In genomic region chr9:77810637-77811119, GRCh38 we compare ENCODE assay signal across 27 cellular contexts.
"Had no signal": no experiment of that assay in that cellular context is flagged by ENCODE, and none has a peak within 500 bp of the region (broad histone marks: within the 10 kb centered on the region; RNA-seq: fewer than 3 reads in every experiment).

No MANE protein-coding gene starts in this region.

- H3K36me3 ChIP-seq: adrenal gland, breast epithelium had no signal

- H3K36me3 Mint-ChIP-seq: WTC11 had no signal

- ATAC-seq: activated CD8-positive, alpha-beta T cell treated with anti-CD3 and anti-CD28 coated beads, Interleukin-2, amount 10 ng/mL, durations not matched to agents 7 days and 5 days; Panc1; Right ventricle myocardium inferior; WTC11 had no signal

- H3K27ac Mint-ChIP-seq: activated CD8-positive, alpha-beta T cell treated with anti-CD3 and anti-CD28 coated beads, Interleukin-2, amount 10 ng/mL, durations not matched to agents 7 days and 5 days; activated naive CD8-positive, alpha-beta T cell treated with anti-CD3 and anti-CD28 coated beads, Interleukin-2, amount 10 ng/mL, durations not matched to agents 7 days and 5 days; T-helper 1 cell treated with Interleukin-12 subunit alpha and Interleukin-12 subunit beta and Interleukin-4 antibody, amounts not matched to agents 30 μg/mL and 1 μg/mL, for 36 hours; WTC11 had no signal

- H3K4me3 ChIP-seq: adrenal gland, breast epithelium, SK-N-MC had no signal

- H3K9me3 ChIP-seq: adrenal gland, breast epithelium had no signal

- H3K27me3 ChIP-seq: adrenal gland, breast epithelium had no signal

- DNase-seq: activated CD4-positive, alpha-beta T cell treated with anti-CD3 and anti-CD28 coated beads for 48 hours; activated CD4-positive, alpha-beta T cell treated with anti-CD3 and anti-CD28 coated beads, Interleukin-2, amount 50 U/mL, for 4 hours; activated CD4-positive, CD25-positive, alpha-beta regulatory T cell treated with anti-CD3 and anti-CD28 coated beads, Interleukin-2, amount 50 U/mL, for 72 hours; activated CD8-positive, alpha-beta memory T cell treated with anti-CD3 and anti-CD28 coated beads, Interleukin-2, amount 50 U/mL, for 48 hours; activated CD8-positive, alpha-beta T cell treated with anti-CD3 and anti-CD28 coated beads, Interleukin-2, amount 10 ng/mL, durations not matched to agents 7 days and 5 days; activated naive CD4-positive, alpha-beta T cell treated with anti-CD3 and anti-CD28 coated beads, Interleukin-2, amount 50 U/mL, for 16 hours; activated naive CD8-positive, alpha-beta T cell treated with anti-CD3 and anti-CD28 coated beads, Interleukin-2, amount 10 ng/mL, durations not matched to agents 7 days and 5 days; activated T-cell treated with anti-CD3 and anti-CD28 coated beads, Interleukin-2, amount 50 U/mL, for 1 hour; adrenal gland; aorta; caudate nucleus; MM.1S; NCI-H1105; NCI-H146; NCI-H187 treated with DMSO at 0.1 percent for 48 hours; NCI-H2081 treated with DMSO at 0.1 percent for 48 hours; NCI-H446; NCI-H524; NCI-H82; OCI-M1; RPMI8226 had no signal

- H3K27ac ChIP-seq: adrenal gland, breast epithelium, SK-N-MC had no signal

- H3K4me3 Mint-ChIP-seq: activated CD8-positive, alpha-beta T cell treated with anti-CD3 and anti-CD28 coated beads, Interleukin-2, amount 10 ng/mL, durations not matched to agents 7 days and 5 days; activated naive CD8-positive, alpha-beta T cell treated with anti-CD3 and anti-CD28 coated beads, Interleukin-2, amount 10 ng/mL, durations not matched to agents 7 days and 5 days; T-helper 1 cell treated with Interleukin-12 subunit alpha and Interleukin-12 subunit beta and Interleukin-4 antibody, amounts not matched to agents 30 μg/mL and 1 μg/mL, for 36 hours; WTC11 had no signal

- H3K27me3 Mint-ChIP-seq: activated naive CD8-positive, alpha-beta T cell treated with anti-CD3 and anti-CD28 coated beads, Interleukin-2, amount 10 ng/mL, durations not matched to agents 7 days and 5 days had no signal

- H3K9me3 Mint-ChIP-seq: T-helper 1 cell treated with Interleukin-12 subunit alpha and Interleukin-12 subunit beta and Interleukin-4 antibody, amounts not matched to agents 30 μg/mL and 1 μg/mL, for 36 hours; WTC11 had no signal

- H3K4me1 Mint-ChIP-seq: WTC11 had no signal
